8 cellular contexts compared by ENCODE assay signal in the genomic region with DNA sequence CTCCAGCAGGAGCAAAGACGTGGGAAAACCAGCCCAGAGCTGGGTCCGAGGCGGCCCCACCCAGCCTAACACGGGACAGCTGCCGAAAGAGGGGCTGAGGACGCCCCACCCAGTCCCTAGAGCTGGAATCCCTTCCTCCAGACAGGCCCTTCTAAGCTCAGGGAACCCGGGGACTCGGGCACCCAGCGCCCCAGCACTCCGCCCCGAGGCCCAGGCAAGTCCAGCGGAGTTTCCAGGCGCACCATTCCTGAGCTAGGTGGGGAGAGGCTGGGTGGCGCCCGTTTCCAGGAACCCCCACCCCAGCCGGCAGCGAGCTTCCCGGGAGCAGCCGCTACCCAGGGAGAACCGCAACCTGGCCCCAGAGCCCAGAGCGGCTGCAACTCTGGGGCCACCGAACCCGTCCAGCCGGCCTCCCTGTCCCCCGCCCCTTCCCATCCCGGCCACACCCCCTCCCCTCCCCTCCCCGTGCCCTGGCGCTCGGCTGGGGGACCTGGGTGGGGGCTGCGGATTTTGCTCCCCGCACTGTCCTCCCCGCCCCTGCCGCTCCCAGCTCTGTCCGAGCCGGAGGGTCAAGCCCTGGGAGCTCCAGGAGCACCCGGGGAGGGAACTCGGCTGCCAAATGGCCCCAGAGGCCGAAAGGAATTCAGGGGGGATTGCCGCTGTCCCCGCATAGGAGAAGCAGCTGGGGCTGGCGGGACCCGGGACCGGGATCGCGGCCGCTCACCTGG. TPM values are rescaled to one million over a fixed set of nuclear protein-coding genes. Genes with fewer than 3 reads are reported as not detected.
DNase-seq lines count a peak whose midpoint lies in the region; ATAC-seq and TF ChIP-seq lines count a peak whose summit lies in the region.

No MANE protein-coding gene starts in this region.

- no peak for TF ChIP-seq POLR2A in heart left ventricle (IDR thresholded peaks at IDR 0.05)
- TF ChIP-seq POLR2A in prostate gland (IDR thresholded peaks at IDR 0.05): peak; percentile 6

- no peak for TF ChIP-seq CTCF in AG10803 (conservative IDR thresholded peaks at IDR 0.05; ENCODE audit: low read length)
- TF ChIP-seq CTCF in heart left ventricle (IDR thresholded peaks at IDR 0.05): no peak
- TF ChIP-seq CTCF in prostate gland (IDR thresholded peaks at IDR 0.05): peak in 1 of 4 experiments; percentile 1

- H3K4me1 ChIP-seq in heart left ventricle: peaks cover 14 to 86% (median 60%) of the 10 kb centered on the region in 12 donors
- H3K4me1 ChIP-seq in prostate gland (replicated peaks): peaks cover 12% of the 10 kb centered on the region

- H3K27me3 ChIP-seq in heart left ventricle (peaks cover 0 to 4% (median 0%) of the 10 kb centered on the region in 9 donors), prostate gland (replicated peaks; ENCODE audit: insufficient read depth) (no peaks in the 10 kb centered on the region)

- H3K36me3 ChIP-seq in heart left ventricle (peaks cover 0 to 40% (median 10%) of the 10 kb centered on the region in 9 donors), prostate gland (no peaks in the 10 kb centered on the region)

- H3K9me3 ChIP-seq in heart left ventricle (no peaks in the 10 kb centered on the region), prostate gland (no peaks in the 10 kb centered on the region)

- 3 to 14% (median 4%) methylated on average over 9 to 46 of the region's 46 CpGs for WGBS in heart left ventricle, 4 donors
- WGBS in prostate gland: 9% methylated on average over 20 of the region's 46 CpGs

- H3K4me3 ChIP-seq in AG10803 (ENCODE audit: low read length): peak overlapping the region; percentile 22
- peak overlapping the region; percentile 71 to 98 (median 88) for H3K4me3 ChIP-seq in heart left ventricle
- H3K4me3 ChIP-seq in prostate gland: peak overlapping the region; percentile 57 to 89

- H3K27ac ChIP-seq in heart left ventricle (peak overlapping the region; percentile 76 to 98 (median 94)), prostate gland (peak overlapping the region; percentile 75 to 90)

- intact Hi-C loops in heart left ventricle (cut with DNase I): loop anchor here in 8 of 10 donors (5.0 kb wide), 3 partner anchors 44 to 124 kb away; no protein-coding TSS in a partner anchor
- intact Hi-C loops in prostate gland (cut with DNase I): no loop called here

- peak; percentile 9 to 27 (median 14) for ATAC-seq in heart left ventricle

- no peak for DNase-seq in AG10803 (ENCODE audit: low read depth)
- peak; percentile 85 for DNase-seq in HT-29 (ENCODE audit: low spot score)
- DNase-seq in activated effector memory CD4-positive, alpha-beta T cell treated with anti-CD3 and anti-CD28 coated beads, Interleukin-2, amount 50 U/mL, for 16 hours: peak; percentile 75
- DNase-seq in heart left ventricle: peak in 1 of 5 donors; percentile 43
- peak; percentile 70 for DNase-seq in prostate gland (ENCODE audit: low spot score)
- DNase-seq in SW 1271 (lab: John Stamatoyannopoulos, UW): no peak
- no peak for DNase-seq in stimulated activated CD4-positive, alpha-beta T cell treated with anti-CD3 and anti-CD28 coated beads, Interleukin-12 subunit alpha, Interleukin-12 subunit beta, amount 100 ng/mL, for 4 hours
- no peak for DNase-seq in OCI-M2 (lab: John Stamatoyannopoulos, UW; ENCODE audit: unreplicated experiment)

RNA-seq across cellular contexts. Expression of a gene that starts 0.5 kb away (rescaled TPM):
- total RNA-seq in HT-29 (2014; rRNA removed; shearing (Covaris generic)): 236 and 238 TPM in 2 replicates
- total RNA-seq in heart left ventricle (100 to 1,000 TPM in 1 of 9 donors, 10 to 100 TPM in 8; 41.5 to 139 (median 71.4) TPM), prostate gland (10 to 100 TPM; 36.1 to 65.2 TPM)
- 10 to 100 TPM; 31.2 to 50.1 TPM for polyA plus RNA-seq in heart left ventricle

RNA-seq across cellular contexts. Expression of a gene that starts 2.5 kb away (rescaled TPM):
- total RNA-seq in HT-29 (2014; rRNA removed; shearing (Covaris generic)): 4.1 and 7.2 TPM in 2 replicates
- total RNA-seq in heart left ventricle (10 to 100 TPM in 1 of 9 donors, 1 to 10 TPM in 5, under 1 TPM in 3; 0.81 to 21.6 (median 1.1) TPM), prostate gland (1 to 10 TPM; 1.2 to 3.3 TPM)
- polyA plus RNA-seq in heart left ventricle: 1 to 10 TPM; 1.2 to 1.8 TPM

RNA-seq across cellular contexts. Expression of a gene that starts 18.1 kb away (rescaled TPM):
- total RNA-seq in HT-29 (2014; rRNA removed; shearing (Covaris generic)): 0.20 TPM in 1 of 2 replicates, not detected in the other
- not detected for total RNA-seq in heart left ventricle
- polyA plus RNA-seq in heart left ventricle: not detected
- not detected for total RNA-seq in prostate gland

RNA-seq across cellular contexts. Expression of a gene that starts 40.3 kb away (rescaled TPM):
- 225 and 231 TPM in 2 replicates for total RNA-seq in HT-29 (2014; rRNA removed; shearing (Covaris generic))
- total RNA-seq in heart left ventricle: 100 to 1,000 TPM in 7 of 9 donors, 10 to 100 TPM in 2; 99.5 to 268 (median 135) TPM
- 100 to 1,000 TPM; 104 to 174 TPM for polyA plus RNA-seq in heart left ventricle
- 100 to 1,000 TPM; 133 to 284 TPM for total RNA-seq in prostate gland

RNA-seq across cellular contexts. Expression of a gene that starts 58.8 kb away (rescaled TPM):
- 379 and 400 TPM in 2 replicates for total RNA-seq in HT-29 (2014; rRNA removed; shearing (Covaris generic))
- 10 to 100 TPM in 1 of 9 donors, 1 to 10 TPM in 6, under 1 TPM in 2; 0.29 to 21.7 (median 1.2) TPM for total RNA-seq in heart left ventricle
- polyA plus RNA-seq in heart left ventricle: 1 to 10 TPM in 1 of 2 donors, under 1 TPM in 1; 0.91 to 1.9 TPM
- total RNA-seq in prostate gland: 10 to 100 TPM; 10.8 to 11.2 TPM

Comparison
In these comparisons a context has a peak if more than half of its experiments do, and no peak if none do; other contexts are left out.
1. DNase-seq: peak in HT-29 (single experiment), activated effector memory CD4-positive, alpha-beta T cell treated with anti-CD3 and anti-CD28 coated beads, Interleukin-2, amount 50 U/mL, for 16 hours (single experiment) and prostate gland (single experiment); none in AG10803 (single experiment), SW 1271 (0 of 2), stimulated activated CD4-positive, alpha-beta T cell treated with anti-CD3 and anti-CD28 coated beads, Interleukin-12 subunit alpha, Interleukin-12 subunit beta, amount 100 ng/mL, for 4 hours (single experiment) and OCI-M2 (single experiment).
2. H3K4me3 ChIP-seq: peak in every context shown above with its lines; median percentile 88 in heart left ventricle; 73 in prostate gland; 22 in AG10803.